Comparison of ENCODE assay signal across 16 cellular contexts in genomic region chr1:15146142-15146541, GRCh38. TPM values are rescaled to one million over a fixed set of nuclear protein-coding genes. Genes with fewer than 3 reads are reported as not detected.
DNase-seq lines count a peak whose midpoint lies in the region; ATAC-seq and TF ChIP-seq lines count a peak whose summit lies in the region.
"Had no signal": no experiment of that assay in that cellular context is flagged by ENCODE, and none has a peak within 500 bp of the region (broad histone marks: within the 10 kb centered on the region; RNA-seq: fewer than 3 reads in every experiment).

No MANE protein-coding gene starts in this region.

- H3K27ac Mint-ChIP-seq in CD8-positive, alpha-beta T cell, result no peak overlapping the region
- H3K27ac Mint-ChIP-seq: CD8-positive, alpha-beta memory T cell had no signal

- H3K4me1 ChIP-seq in body of pancreas (peaks cover 84% of the 10 kb centered on the region), trophoblast cell (ENCODE audit: control insufficient read depth in 1 of 2, insufficient read depth in 2 of 2, low read length in 2 of 2) (peaks cover 10 to 20% of the 10 kb centered on the region in 2 experiments)
- H3K4me1 ChIP-seq in CD8-positive, alpha-beta T cell (ENCODE audit: insufficient read depth, low read length), result no peaks in the 10 kb centered on the region

- H3K14ac ChIP-seq in trophoblast cell (ENCODE audit: low read length), result no peak overlapping the region

- no peak overlapping the region for H2BK12ac ChIP-seq in trophoblast cell (ENCODE audit: low read length)

- CTCF ChIA-PET in CD8-positive, alpha-beta T cell (lab: Charles Lee), result no interaction called here

- intact Hi-C loops in body of pancreas (cut with DNase I), result no loop called here
- intact Hi-C loops in CD8-positive, alpha-beta T cell (cut with DNase I, micrococcal nuclease), result no loop called here

- H3K4ac ChIP-seq in trophoblast cell (ENCODE audit: low read depth, low read length), result no peak overlapping the region

- no peak overlapping the region for H3K23ac ChIP-seq in trophoblast cell (ENCODE audit: low read length)

- H3K9me3 ChIP-seq in body of pancreas (no peaks in the 10 kb centered on the region), trophoblast cell (ENCODE audit: insufficient read depth, low read depth, low read length) (peaks cover 2% of the 10 kb centered on the region)
- H3K9me3 ChIP-seq in CD8-positive, alpha-beta T cell (ENCODE audit: low read length), result no peaks in the 10 kb centered on the region

- H3K27me3 ChIP-seq in body of pancreas (no peaks in the 10 kb centered on the region), trophoblast cell (ENCODE audit: insufficient read depth, low read length) (no peaks in the 10 kb centered on the region)
- peaks cover 10% of the 10 kb centered on the region for H3K27me3 ChIP-seq in CD8-positive, alpha-beta T cell (ENCODE audit: insufficient read depth, low read length)

- no peak for TF ChIP-seq CTCF in body of pancreas (IDR thresholded peaks at IDR 0.05)
- TF ChIP-seq CTCF in CD8-positive, alpha-beta T cell (IDR thresholded peaks at IDR 0.05), result no peak

- H2AK5ac ChIP-seq in trophoblast cell (ENCODE audit: low read length), result no peak overlapping the region

- H3K27ac ChIP-seq in body of pancreas (peak overlapping the region; percentile 64 to 83 (median 74)), trophoblast cell (ENCODE audit: low read depth, low read length) (no peak overlapping the region)
- no peak overlapping the region for H3K27ac ChIP-seq in CD8-positive, alpha-beta T cell (ENCODE audit: low read depth, low read length)
- H3K27ac ChIP-seq: RWPE1 had no signal

- DNase-seq in NCI-H2171 treated with DMSO at 0.1 percent for 48 hours (lab: John Stamatoyannopoulos, UW) (peak; percentile 14), NCI-H2171 (lab: John Stamatoyannopoulos, UW) (no peak), body of pancreas (peak; percentile 71 to 85 (median 83)), trophoblast cell (no peak), NCI-H2029 (lab: John Stamatoyannopoulos, UW) (no peak), H4 (ENCODE audit: low spot score) (no peak), NCI-H187 treated with DMSO at 0.1 percent for 48 hours (lab: John Stamatoyannopoulos, UW) (no peak)
- no peak for DNase-seq in CD8-positive, alpha-beta T cell
- DNase-seq: 8988T; CD8-positive, alpha-beta memory T cell; GOT3; KBM-7; NCI-H1436 treated with DMSO at 0.1 percent for 48 hours; NCI-H2107; NK-92 treated with Interleukin-12 subunit alpha and Interleukin-12 subunit beta, amount 100 ng/mL, for 24 hours had no signal

- peaks cover 4% of the 10 kb centered on the region for H3K9me3 Mint-ChIP-seq in CD8-positive, alpha-beta T cell

- peak in 1 of 3 donors; percentile 32 for TF ChIP-seq POLR2A in body of pancreas (IDR thresholded peaks at IDR 0.05)

- H3K79me1 ChIP-seq in trophoblast cell (ENCODE audit: low read length), result peaks cover 2% of the 10 kb centered on the region

- 31 to 41% methylated on average over 3 of the region's 3 CpGs for WGBS in body of pancreas, 2 donors
- no CpG with 5 or more reads among the region's 3 CpGs for WGBS in trophoblast cell (ENCODE audit: extremely low coverage, insufficient coverage, insufficient read length)

- H3K36me3 ChIP-seq in body of pancreas (replicated peaks in 1 of 2; ENCODE audit: insufficient read depth in 1 of 2, low read depth in 2 of 2) (no peaks in the 10 kb centered on the region), trophoblast cell (ENCODE audit: control insufficient read depth in 1 of 2, insufficient read depth in 2 of 2, low read length in 2 of 2) (no peaks in the 10 kb centered on the region)
- H3K36me3 ChIP-seq in CD8-positive, alpha-beta T cell (ENCODE audit: insufficient read depth, low read length), result no peaks in the 10 kb centered on the region

- H3K9ac ChIP-seq in trophoblast cell (ENCODE audit: low read length), result no peak overlapping the region

- no peak overlapping the region for H4K8ac ChIP-seq in trophoblast cell (ENCODE audit: low read depth, low read length)

- H2AFZ ChIP-seq in trophoblast cell (ENCODE audit: insufficient read depth, low read length, poor library complexity), result no peak overlapping the region

- H4K12ac ChIP-seq in trophoblast cell (ENCODE audit: low read depth, low read length), result no peak overlapping the region

- no peaks in the 10 kb centered on the region for H3K4me1 Mint-ChIP-seq in CD8-positive, alpha-beta T cell (ENCODE audit: low read depth)
- H3K4me1 Mint-ChIP-seq: CD8-positive, alpha-beta memory T cell had no signal

- peak overlapping the region; percentile 7 for H4K91ac ChIP-seq in trophoblast cell (ENCODE audit: low read depth, low read length)

- H3K4me3 ChIP-seq in body of pancreas, result no peak overlapping the region
- no peak overlapping the region for H3K4me3 ChIP-seq in trophoblast cell (ENCODE audit: low read depth, low read length)
- no peak overlapping the region for H3K4me3 ChIP-seq in CD8-positive, alpha-beta T cell (ENCODE audit: low read depth, low read length)

- peak; percentile 49 for ATAC-seq in body of pancreas
- no peak for ATAC-seq in CD8-positive, alpha-beta T cell

- no peak overlapping the region for H2BK5ac ChIP-seq in trophoblast cell (ENCODE audit: low read depth, low read length, poor library complexity)

- no peak overlapping the region for H3K4me2 ChIP-seq in trophoblast cell (ENCODE audit: low read length)

- peaks cover 48% of the 10 kb centered on the region for H3K27me3 Mint-ChIP-seq in CD8-positive, alpha-beta T cell (ENCODE audit: low read depth)

- H2BK120ac ChIP-seq in trophoblast cell (ENCODE audit: insufficient read depth, low read length, poor library complexity), result no peak overlapping the region

- H3K18ac ChIP-seq in trophoblast cell (ENCODE audit: low read length), result no peak overlapping the region

- H3K36me3 Mint-ChIP-seq in CD8-positive, alpha-beta T cell, result no peaks in the 10 kb centered on the region

- POLR2A ChIA-PET in CD8-positive, alpha-beta T cell (lab: Charles Lee), result no interaction called here

- no peak overlapping the region for H3K4me3 Mint-ChIP-seq in CD8-positive, alpha-beta T cell
- H3K4me3 Mint-ChIP-seq: CD8-positive, alpha-beta memory T cell had no signal

- H3K79me2 ChIP-seq in trophoblast cell (ENCODE audit: control insufficient read depth, insufficient read depth, low read length, poor library complexity), result no peaks in the 10 kb centered on the region

RNA-seq across cellular contexts. Expression of gene TMEM51, which starts 7.4 kb away (rescaled TPM):
- total RNA-seq in body of pancreas, result 10 to 100 TPM; 26.5 to 36.9 TPM
- polyA plus RNA-seq in trophoblast cell (2013), result 17.2 and 18.7 TPM in 2 replicates
- total RNA-seq in CD8-positive, alpha-beta T cell, result not detected
- total RNA-seq in H4 (2014; rRNA removed; shearing (Covaris generic)), result 3.0 and 5.8 TPM in 2 replicates
- polyA plus RNA-seq: CD8-positive, alpha-beta memory T cell had no signal

Comparison
In these comparisons a context has a peak if more than half of its experiments do, and no peak if none do; other contexts are left out.
1. DNase-seq: peak in NCI-H2171 treated with DMSO at 0.1 percent for 48 hours (single experiment) and body of pancreas (4 of 4); none in NCI-H2171 (single experiment), trophoblast cell (0 of 2), NCI-H2029 (single experiment), CD8-positive, alpha-beta T cell (0 of 7), H4 (single experiment) and NCI-H187 treated with DMSO at 0.1 percent for 48 hours (single experiment).
2. H3K27ac ChIP-seq: peak in body of pancreas (4 of 4); none in trophoblast cell (single experiment) and CD8-positive, alpha-beta T cell (single experiment).